In genomic region chr11:15074206-15075161, GRCh38 we compare ENCODE assay signal across 9 cellular contexts. TPM values are rescaled to one million over a fixed set of nuclear protein-coding genes. Genes with fewer than 3 reads are reported as not detected.
DNase-seq lines count a peak whose midpoint lies in the region; TF ChIP-seq lines count a peak whose summit lies in the region.
"Had no signal": no experiment of that assay in that cellular context is flagged by ENCODE, and none has a peak within 500 bp of the region (broad histone marks: within the 10 kb centered on the region; RNA-seq: fewer than 3 reads in every experiment).

No MANE protein-coding gene starts in this region.

- H3K4me3 ChIP-seq in DOHH2 (ENCODE audit: low read length): peak overlapping the region; percentile 54
- H3K4me3 ChIP-seq in GM23248: peak overlapping the region; percentile 63

- in situ Hi-C loops in GM23248 (cut with MboI): loop anchor here (10.0 kb wide), 1 partner anchor 160 kb away; no protein-coding TSS in a partner anchor

- peak overlapping the region; percentile 29 for H3K27ac Mint-ChIP-seq in activated T-helper 2 cell treated with anti-CD3 and anti-CD28 coated beads, Interferon-gamma antibody, Interleukin-2, Interleukin-4, amounts not matched to agents 10 μg/mL and 5 μg/mL and 100 μg/mL, durations not matched to agents 14 hours and 24 hours and 36 hours

- H3F3A ChIP-seq in DOHH2 (ENCODE audit: control insufficient read depth, insufficient read depth) (no peaks in the 10 kb centered on the region), GM23248 (ENCODE audit: insufficient read depth) (no peaks in the 10 kb centered on the region)

- WGBS in GM23248 (ENCODE audit: low coverage in 1 of 2, low lambda C conversion rate in 2 of 2, missing lambda C conversion rate in 2 of 2), 2 experiments: 1 to 2% methylated on average over 33 of the region's 33 CpGs

- peaks cover 13% of the 10 kb centered on the region for H3K4me1 Mint-ChIP-seq in activated T-helper 2 cell treated with anti-CD3 and anti-CD28 coated beads, Interferon-gamma antibody, Interleukin-2, Interleukin-4, amounts not matched to agents 10 μg/mL and 5 μg/mL and 100 μg/mL, durations not matched to agents 14 hours and 24 hours and 36 hours (ENCODE audit: low read depth)

- H3K9me3 ChIP-seq in DOHH2 (ENCODE audit: control insufficient read depth, insufficient read depth, low read length): no peaks in the 10 kb centered on the region
- H3K9me3 ChIP-seq in GM23248 (ENCODE audit: low read depth): no peaks in the 10 kb centered on the region

- H3K4me1 ChIP-seq in DOHH2 (ENCODE audit: control insufficient read depth, low read length): peaks cover 6% of the 10 kb centered on the region
- peaks cover 11% of the 10 kb centered on the region; the same call in 1 of the 2 replicates for H3K4me1 ChIP-seq in GM23248 (ENCODE audit: insufficient read depth)

- peak overlapping the region; percentile 74 for H2AFZ ChIP-seq in GM23248

- DNase-seq in GM23248: peak; percentile 87
- peak; percentile 66 to 82 for DNase-seq in Kasumi-1 (lab: John Stamatoyannopoulos, UW)
- DNase-seq in RPMI8226: peak; percentile 75
- DNase-seq in activated T-helper 2 cell treated with anti-CD3 and anti-CD28 coated beads, Interferon-gamma antibody, Interleukin-2, Interleukin-4, amounts not matched to agents 10 μg/mL and 5 μg/mL and 100 μg/mL, durations not matched to agents 14 hours and 24 hours and 36 hours (ENCODE audit: low spot score): peak; percentile 78
- DNase-seq in foreskin melanocyte: peak; percentile 37
- DNase-seq in non-pigmented ciliary epithelial cell (ENCODE audit: low read depth): peak; percentile 17
- peak in 46 of 49 donors; percentile 12 to 83 (median 56) for DNase-seq in substantia nigra (lab: John Stamatoyannopoulos, UW)

- intact Hi-C loops in activated T-helper 2 cell treated with anti-CD3 and anti-CD28 coated beads, Interferon-gamma antibody, Interleukin-2, Interleukin-4, amounts not matched to agents 10 μg/mL and 5 μg/mL and 100 μg/mL, durations not matched to agents 14 hours and 24 hours and 36 hours (cut with micrococcal nuclease): loop anchor here (1.0 to 10.0 kb wide), 5 partner anchors 35 to 550 kb away; partner anchors contain the start of gene PSMA1

- H3K27me3 ChIP-seq in DOHH2 (ENCODE audit: control insufficient read depth, low read length) (no peaks in the 10 kb centered on the region), GM23248 (replicated peaks; ENCODE audit: insufficient read depth) (peaks cover 22% of the 10 kb centered on the region)

- no peaks in the 10 kb centered on the region for H3K9me3 Mint-ChIP-seq in activated T-helper 2 cell treated with anti-CD3 and anti-CD28 coated beads, Interferon-gamma antibody, Interleukin-2, Interleukin-4, amounts not matched to agents 10 μg/mL and 5 μg/mL and 100 μg/mL, durations not matched to agents 14 hours and 24 hours and 36 hours

- peak overlapping the region; percentile 64 for H3K4me2 ChIP-seq in DOHH2 (ENCODE audit: low read length)
- peak overlapping the region; percentile 57 for H3K4me2 ChIP-seq in GM23248 (ENCODE audit: unreplicated experiment)

- peaks cover 34% of the 10 kb centered on the region for H3K27me3 Mint-ChIP-seq in activated T-helper 2 cell treated with anti-CD3 and anti-CD28 coated beads, Interferon-gamma antibody, Interleukin-2, Interleukin-4, amounts not matched to agents 10 μg/mL and 5 μg/mL and 100 μg/mL, durations not matched to agents 14 hours and 24 hours and 36 hours (ENCODE audit: low read depth)

- H3K27ac ChIP-seq in DOHH2 (ENCODE audit: low read depth, low read length): no peak overlapping the region
- no peak overlapping the region for H3K27ac ChIP-seq in GM23248
- H3K27ac ChIP-seq in substantia nigra (ENCODE audit: low read depth, low read length, poor library complexity, severe bottlenecking): no peak overlapping the region

- no peak overlapping the region for H3K9ac ChIP-seq in GM23248

- H3K9me2 ChIP-seq in DOHH2 (replicated peaks; ENCODE audit: control insufficient read depth, low read length) (no peaks in the 10 kb centered on the region), GM23248 (ENCODE audit: insufficient read depth) (no peaks in the 10 kb centered on the region)

- no peaks in the 10 kb centered on the region for H3K36me3 Mint-ChIP-seq in activated T-helper 2 cell treated with anti-CD3 and anti-CD28 coated beads, Interferon-gamma antibody, Interleukin-2, Interleukin-4, amounts not matched to agents 10 μg/mL and 5 μg/mL and 100 μg/mL, durations not matched to agents 14 hours and 24 hours and 36 hours (ENCODE audit: low read depth)

- peak overlapping the region; percentile 78 for H3K4me3 Mint-ChIP-seq in activated T-helper 2 cell treated with anti-CD3 and anti-CD28 coated beads, Interferon-gamma antibody, Interleukin-2, Interleukin-4, amounts not matched to agents 10 μg/mL and 5 μg/mL and 100 μg/mL, durations not matched to agents 14 hours and 24 hours and 36 hours (ENCODE audit: low read depth)

- H4K20me1 ChIP-seq in DOHH2 (ENCODE audit: control insufficient read depth, insufficient read depth, low read depth, low read length) (no peaks in the 10 kb centered on the region), GM23248 (ENCODE audit: insufficient read depth) (no peaks in the 10 kb centered on the region)

- H3K79me2 ChIP-seq in DOHH2 (ENCODE audit: control insufficient read depth, low read length) (no peaks in the 10 kb centered on the region), GM23248 (ENCODE audit: insufficient read depth) (no peaks in the 10 kb centered on the region)

- peak; percentile 91 for TF ChIP-seq CTCF in DOHH2 (IDR thresholded peaks at IDR 0.05; ENCODE audit: low read depth, low read length, poor library complexity, severe bottlenecking)

- no peaks in the 10 kb centered on the region for H3K36me3 ChIP-seq in DOHH2 (ENCODE audit: control insufficient read depth, low read length)
- no peaks in the 10 kb centered on the region for H3K36me3 ChIP-seq in GM23248 (ENCODE audit: low read depth)

RNA-seq across cellular contexts. Expression of gene CALCB, which starts 1.1 kb away (rescaled TPM):
- total RNA-seq in GM23248 (2014; rRNA removed; shearing (Covaris generic)): not detected in 2 replicates
- not detected in 2 replicates for polyA plus RNA-seq in GM23248 (2016; fragmentation: Nextera tagmentation; extraction: Ambion mirVana)
- 0.73 and 0.90 TPM in 2 replicates for total RNA-seq in activated T-helper 2 cell treated with anti-CD3 and anti-CD28 coated beads, Interferon-gamma antibody, Interleukin-2, Interleukin-4, amounts not matched to agents 10 μg/mL and 5 μg/mL and 100 μg/mL, durations not matched to agents 14 hours and 24 hours and 36 hours
- total RNA-seq: temporal lobe had no signal

RNA-seq across cellular contexts. Expression of gene INSC, which starts 40.2 kb away (rescaled TPM):
- total RNA-seq in GM23248 (2014; rRNA removed; shearing (Covaris generic)): 0.89 and 1.2 TPM in 2 replicates
- polyA plus RNA-seq in GM23248 (2016; fragmentation: Nextera tagmentation; extraction: Ambion mirVana): 1.0 and 1.1 TPM in 2 replicates
- total RNA-seq in activated T-helper 2 cell treated with anti-CD3 and anti-CD28 coated beads, Interferon-gamma antibody, Interleukin-2, Interleukin-4, amounts not matched to agents 10 μg/mL and 5 μg/mL and 100 μg/mL, durations not matched to agents 14 hours and 24 hours and 36 hours: 0.34 TPM in 1 of 2 replicates, not detected in the other
- total RNA-seq: temporal lobe had no signal

Comparison
In these comparisons a context has a peak if more than half of its experiments do, and no peak if none do; other contexts are left out.
1. DNase-seq: peak in every context shown above with its lines; median percentile 87 in GM23248; 78 in activated T-helper 2 cell treated with anti-CD3 and anti-CD28 coated beads, Interferon-gamma antibody, Interleukin-2, Interleukin-4, amounts not matched to agents 10 μg/mL and 5 μg/mL and 100 μg/mL, durations not matched to agents 14 hours and 24 hours and 36 hours; 75 in RPMI8226; 74 in Kasumi-1; 56 in substantia nigra; 37 in foreskin melanocyte; 17 in non-pigmented ciliary epithelial cell.